Comparison of ENCODE assay signal across 29 cellular contexts in the genomic region with DNA sequence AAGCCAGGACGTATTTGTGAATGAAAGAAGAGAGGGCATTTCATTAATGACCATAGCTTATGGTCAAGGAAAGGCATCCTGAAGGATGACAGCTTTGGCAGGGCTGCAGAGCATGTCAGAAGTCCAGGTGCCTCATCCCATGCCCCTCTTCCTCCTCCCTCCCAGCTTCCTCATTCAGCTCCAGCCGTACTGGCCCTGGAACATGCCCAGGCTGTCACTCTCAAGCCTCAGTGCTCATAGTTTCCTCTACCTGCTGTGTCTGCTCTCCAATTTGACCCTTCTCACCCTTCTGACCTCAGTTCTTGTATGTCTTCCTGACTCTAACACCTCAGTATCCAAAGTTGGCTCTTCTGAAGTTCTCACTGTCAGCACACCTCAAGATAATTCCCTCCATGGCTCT.
"Had no signal": no experiment of that assay in that cellular context is flagged by ENCODE, and none has a peak within 500 bp of the region (broad histone marks: within the 10 kb centered on the region; RNA-seq: fewer than 3 reads in every experiment).

No MANE protein-coding gene starts in this region.

- H3K4me1 ChIP-seq: ascending aorta had no signal

- DNase-seq: activated B cell treated with CpG ODN at 0.5 μM for 24 hours; activated CD4-positive, alpha-beta memory T cell treated with anti-CD3 and anti-CD28 coated beads for 36 hours; activated CD4-positive, alpha-beta T cell treated with anti-CD3 and anti-CD28 coated beads for 4 hours; activated CD4-positive, alpha-beta T cell treated with anti-CD3 and anti-CD28 coated beads, Interleukin-2, amount 10 ng/mL, durations not matched to agents 24 days and 14 days; activated CD4-positive, alpha-beta T cell treated with anti-CD3 and anti-CD28 coated beads, Interleukin-2, amount 50 U/mL, for 1 hour; activated CD4-positive, alpha-beta T cell treated with anti-CD3 and anti-CD28 coated beads, Interleukin-2, amount 50 U/mL, for 4 hours; activated CD4-positive, CD25-positive, alpha-beta regulatory T cell treated with anti-CD3 and anti-CD28 coated beads, Interleukin-2, amount 50 U/mL, for 72 hours; activated CD8-positive, alpha-beta memory T cell treated with anti-CD3 and anti-CD28 coated beads, Interleukin-2, amount 50 U/mL, for 4 hours; activated CD8-positive, alpha-beta T cell treated with anti-CD3 and anti-CD28 coated beads for 36 hours; activated effector memory CD4-positive, alpha-beta T cell treated with Interleukin-2 at 50 U/mL for 16 hours; activated gamma-delta T cell; activated naive CD4-positive, alpha-beta T cell treated with anti-CD3 and anti-CD28 coated beads, Interleukin-2, amount 10 ng/mL, durations not matched to agents 7 days and 5 days; activated naive CD4-positive, alpha-beta T cell treated with Interleukin-2 at 50 U/mL for 16 hours; activated naive CD8-positive, alpha-beta T cell treated with anti-CD3 and anti-CD28 coated beads, Interleukin-2, amount 10 ng/mL, durations not matched to agents 7 days and 5 days; activated naive CD8-positive, alpha-beta T cell treated with anti-CD3 and anti-CD28 coated beads, Interleukin-2, amount 50 U/mL, for 24 hours; activated T-cell treated with anti-CD3 and anti-CD28 coated beads, Interleukin-2, amount 50 U/mL, for 24 hours; activated T-cell treated with anti-CD3 and anti-CD28 coated beads, Interleukin-2, amount 50 U/mL, for 48 hours; amygdala; anterior cingulate cortex; caudate nucleus; cerebellar nuclear complex; T-helper 1 cell; T-helper 2 cell; T-helper 9 cell had no signal

- ATAC-seq: activated CD8-positive, alpha-beta T cell treated with anti-CD3 and anti-CD28 coated beads for 36 hours; activated naive CD8-positive, alpha-beta T cell treated with anti-CD3 and anti-CD28 coated beads, Interleukin-2, amount 50 U/mL, for 24 hours had no signal

- H3K36me3 ChIP-seq: ascending aorta, cardiac muscle cell had no signal

- H3K9me3 ChIP-seq: ascending aorta had no signal

- H3K27ac ChIP-seq: ascending aorta, cardiac muscle cell, VCaP had no signal

- H3K27me3 ChIP-seq: ascending aorta, cardiac muscle cell had no signal

- H3K4me3 ChIP-seq: ascending aorta, cardiac muscle cell had no signal

- FAIRE-seq: bronchial epithelial cell, TTC549 had no signal
